Comparison of ENCODE assay signal across 30 cellular contexts in genomic region chr4:103493450-103494159, GRCh38.
"Had no signal": no experiment of that assay in that cellular context is flagged by ENCODE, and none has a peak within 500 bp of the region (broad histone marks: within the 10 kb centered on the region; RNA-seq: fewer than 3 reads in every experiment).

No MANE protein-coding gene starts in this region.

- H3K36me3 Mint-ChIP-seq: activated naive CD8-positive, alpha-beta T cell treated with anti-CD3 and anti-CD28 coated beads for 36 hours; immature natural killer cell; mesothelial cell of epicardium; naive B cell had no signal

- H3K27me3 Mint-ChIP-seq: activated B cell treated with CpG ODN at 0.5 μM for 24 hours; activated naive CD8-positive, alpha-beta T cell treated with anti-CD3 and anti-CD28 coated beads for 36 hours; central memory CD8-positive, alpha-beta T cell; dendritic cell treated with granulocyte-macrophage colony-stimulating factor and Interleukin-4, amounts not matched to agents 40 ng/mL and 50 ng/mL, for 4 days; naive B cell had no signal

- H3K4me3 ChIP-seq: adrenal gland, esophagus muscularis mucosa, heart left ventricle, pancreas, psoas muscle, right atrium auricular region, spleen, suprapubic skin, tibial artery had no signal

- H3K27ac ChIP-seq: adrenal gland, esophagus muscularis mucosa, foreskin keratinocyte, heart left ventricle, neutrophil, pancreas, psoas muscle, right atrium auricular region, spleen, suprapubic skin, tibial artery had no signal

- H3K36me3 ChIP-seq: adrenal gland, esophagus muscularis mucosa, heart left ventricle, neutrophil, pancreas, right atrium auricular region, spleen, suprapubic skin, tibial artery had no signal

- H3K4me1 Mint-ChIP-seq: activated B cell treated with CpG ODN at 0.5 μM for 24 hours; central memory CD8-positive, alpha-beta T cell; immature natural killer cell; mesothelial cell of epicardium; naive B cell; nephron progenitor cell had no signal

- H3K4me3 Mint-ChIP-seq: activated B cell treated with CpG ODN at 0.5 μM for 24 hours; activated naive CD8-positive, alpha-beta T cell treated with anti-CD3 and anti-CD28 coated beads for 36 hours; activated T-cell treated with anti-CD3 and anti-CD28 coated beads, Interleukin-2, amount 50 U/mL, for 72 hours; central memory CD8-positive, alpha-beta T cell; dendritic cell treated with granulocyte-macrophage colony-stimulating factor and Interleukin-4, amounts not matched to agents 40 ng/mL and 50 ng/mL, for 4 days; endodermal cell; immature natural killer cell; mesothelial cell of epicardium; naive B cell; nephron progenitor cell; T-helper 2 cell treated with Interferon-gamma antibody and Interleukin-4, amounts not matched to agents 5 μg/mL and 100 μg/mL, for 36 hours had no signal

- H3K27me3 ChIP-seq: adrenal gland, esophagus muscularis mucosa, foreskin keratinocyte, heart left ventricle, neutrophil, pancreas, right atrium auricular region, spleen, suprapubic skin, tibial artery had no signal

- H3K4me1 ChIP-seq: adrenal gland, esophagus muscularis mucosa, heart left ventricle, pancreas, psoas muscle, right atrium auricular region, spleen, suprapubic skin, tibial artery had no signal

- H3K9me3 Mint-ChIP-seq: activated B cell treated with CpG ODN at 0.5 μM for 24 hours; activated T-cell treated with anti-CD3 and anti-CD28 coated beads, Interleukin-2, amount 50 U/mL, for 72 hours; central memory CD8-positive, alpha-beta T cell; endodermal cell; mesothelial cell of epicardium; nephron progenitor cell; T-helper 2 cell treated with Interferon-gamma antibody and Interleukin-4, amounts not matched to agents 5 μg/mL and 100 μg/mL, for 36 hours had no signal

- H3K27ac Mint-ChIP-seq: activated B cell treated with CpG ODN at 0.5 μM for 24 hours; activated naive CD8-positive, alpha-beta T cell treated with anti-CD3 and anti-CD28 coated beads for 36 hours; activated T-cell treated with anti-CD3 and anti-CD28 coated beads, Interleukin-2, amount 50 U/mL, for 72 hours; dendritic cell treated with granulocyte-macrophage colony-stimulating factor and Interleukin-4, amounts not matched to agents 40 ng/mL and 50 ng/mL, for 4 days; endodermal cell; immature natural killer cell; mesothelial cell of epicardium; naive B cell; nephron progenitor cell; T-helper 2 cell treated with Interferon-gamma antibody and Interleukin-4, amounts not matched to agents 5 μg/mL and 100 μg/mL, for 36 hours had no signal

- ATAC-seq: activated T-cell treated with anti-CD3 and anti-CD28 coated beads, Interleukin-2, amount 50 U/mL, for 72 hours; foreskin keratinocyte; heart left ventricle; left colon; pancreas; psoas muscle had no signal

- H3K9me3 ChIP-seq: adrenal gland, esophagus muscularis mucosa, neutrophil, pancreas, psoas muscle, right atrium auricular region, suprapubic skin, tibial artery had no signal

- DNase-seq: activated B cell treated with CpG ODN at 0.5 μM for 24 hours; activated CD4-positive, alpha-beta T cell treated with anti-CD3 and anti-CD28 coated beads, Interleukin-2, amount 50 U/mL, for 4 hours; activated effector memory CD4-positive, alpha-beta T cell treated with Interleukin-2 at 50 U/mL for 16 hours; activated naive CD4-positive, alpha-beta T cell treated with Interleukin-2 at 50 U/mL for 16 hours; activated naive CD8-positive, alpha-beta T cell treated with anti-CD3 and anti-CD28 coated beads for 36 hours; activated T-cell treated with anti-CD3 and anti-CD28 coated beads for 4 hours; activated T-cell treated with anti-CD3 and anti-CD28 coated beads, Interleukin-2, amount 50 U/mL, for 72 hours; adrenal gland; endodermal cell; foreskin keratinocyte; heart left ventricle; hypothalamus; immature natural killer cell; kidney; left colon; naive B cell; nephron progenitor cell; pancreas; psoas muscle; spleen; stimulated activated naive CD4-positive, alpha-beta T cell; tibial artery had no signal
